In the genomic region with DNA sequence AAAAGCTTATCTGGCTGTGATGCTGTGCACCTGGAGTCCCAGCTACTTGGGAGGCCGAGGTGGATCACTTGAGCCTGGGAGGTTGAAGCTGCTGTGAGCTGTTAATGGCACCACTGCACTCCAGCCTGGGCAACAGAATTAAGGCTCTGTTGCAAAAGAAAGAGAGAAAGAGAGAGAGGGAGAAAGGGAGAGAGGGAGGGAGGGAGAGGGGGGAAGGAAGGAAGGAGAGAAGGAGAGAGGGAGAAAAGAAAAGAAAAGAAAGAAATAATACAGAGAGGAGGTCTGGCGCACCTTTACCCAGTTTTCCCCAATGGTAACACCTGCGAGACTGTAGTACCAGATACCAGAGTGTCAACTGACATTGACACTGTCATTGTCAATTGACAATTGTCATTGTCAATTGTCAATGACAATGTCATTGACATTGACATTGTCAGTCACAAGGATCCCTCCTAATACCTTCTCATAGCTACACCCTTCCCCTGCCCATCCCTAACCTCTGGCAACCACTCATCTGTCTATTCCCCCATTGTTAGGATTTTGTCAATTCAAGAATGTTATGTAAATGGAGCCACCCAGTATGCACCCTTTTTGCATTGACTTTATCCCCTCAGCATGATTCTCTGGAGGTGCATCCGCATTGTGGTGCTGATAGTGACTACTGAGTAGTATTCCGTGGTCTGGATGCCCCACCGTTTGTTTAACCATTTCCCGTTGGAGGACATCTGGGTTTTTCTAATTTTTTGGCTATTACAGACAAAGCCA, we compare ENCODE assay signal across 1 cellular context.
TF ChIP-seq lines count a peak whose summit lies in the region.

No MANE protein-coding gene starts in this region.

TF ChIP-seq in A549, 52 proteins besides CTCF, POLR2A, EP300 and RAD21:
- TF ChIP-seq EHF (CRISPR knock-in tag; IDR thresholded peaks at IDR 0.05) (no peak), KDM5A (IDR thresholded peaks at IDR 0.05) (no peak), CHD4 (IDR thresholded peaks at IDR 0.05; ENCODE audit: borderline replicate concordance) (no peak), CBX2 (IDR thresholded peaks at IDR 0.05; ENCODE audit: borderline replicate concordance, low read depth) (no peak), MAFK (IDR thresholded peaks at IDR 0.05; ENCODE audit: partially characterized antibody) (no peak), CEBPB (IDR thresholded peaks at IDR 0.05) (no peak), FOXS1 (CRISPR knock-in tag; IDR thresholded peaks at IDR 0.05) (no peak), JUNB (IDR thresholded peaks at IDR 0.05) (no peak), EHMT2 (IDR thresholded peaks at IDR 0.05; ENCODE audit: low read depth) (no peak), HOXB13 (CRISPR knock-in tag; IDR thresholded peaks at IDR 0.05; ENCODE audit: low read depth) (no peak), TFCP2L1 (CRISPR knock-in tag; IDR thresholded peaks at IDR 0.05) (no peak), RNF2 (IDR thresholded peaks at IDR 0.05; ENCODE audit: borderline replicate concordance, low read depth) (no peak), MYC (IDR thresholded peaks at IDR 0.05; ENCODE audit: borderline replicate concordance, low read length) (no peak), JUN (IDR thresholded peaks at IDR 0.05) (no peak)
- TF ChIP-seq, protein P1, sequence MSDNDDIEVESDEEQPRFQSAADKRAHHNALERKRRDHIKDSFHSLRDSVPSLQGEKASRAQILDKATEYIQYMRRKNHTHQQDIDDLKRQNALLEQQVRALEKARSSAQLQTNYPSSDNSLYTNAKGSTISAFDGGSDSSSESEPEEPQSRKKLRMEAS (IDR thresholded peaks at IDR 0.05), result no peak
TF ChIP-seq in A549: peak in this region for 0.
